In the genomic region with DNA sequence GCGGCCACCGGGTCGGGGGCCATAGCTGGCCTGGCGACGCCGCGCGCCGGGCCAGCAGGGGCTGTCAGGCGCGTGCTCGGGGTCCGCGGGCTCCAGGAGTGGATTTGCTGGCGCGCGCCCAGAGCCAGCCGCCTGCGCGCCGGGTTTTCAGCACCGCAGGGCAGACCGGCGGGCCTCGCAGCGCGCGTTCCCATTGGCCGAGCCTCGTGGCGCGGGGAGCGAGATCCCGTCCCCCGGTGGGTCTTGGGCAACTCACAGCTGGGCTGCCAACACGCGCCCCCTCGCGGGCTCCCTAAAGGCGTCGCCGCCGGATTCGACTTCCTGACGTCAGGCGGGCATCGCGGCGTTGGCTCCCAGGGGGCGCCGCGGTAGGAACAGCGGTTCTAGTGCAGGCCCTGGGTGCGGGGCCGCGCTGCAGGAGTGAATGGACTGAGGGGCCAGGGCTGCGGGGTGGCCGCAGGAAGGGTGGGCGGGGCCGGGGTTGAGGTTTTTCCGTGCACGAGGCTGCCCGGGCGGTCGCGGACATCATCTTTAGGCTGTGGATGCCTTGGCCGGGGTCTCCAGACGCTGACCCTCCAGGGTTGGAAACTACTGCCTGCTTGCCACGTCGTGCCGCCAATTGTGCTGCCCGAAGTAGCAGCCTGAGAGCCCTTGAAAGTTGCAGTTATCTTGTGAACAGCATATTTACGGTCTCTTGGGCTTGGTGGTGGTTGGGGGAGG, we compare ENCODE assay signal across 8 cellular contexts. TPM values are rescaled to one million over a fixed set of nuclear protein-coding genes. Genes with fewer than 3 reads are reported as not detected.
A peak's percentile ranks its signal among the peaks of the same experiment; 100 is the strongest.
DNase-seq lines count a peak whose midpoint lies in the region; ATAC-seq lines count a peak whose summit lies in the region.

Gene FADS1, minus strand, starts transcription at position 268 of the 720 bp plus-strand sequence. Its CDS starts 74 bp downstream, at position 194.

- under 1% methylated on average over 73 of the region's 73 CpGs for WGBS in urinary bladder

- peak; percentile 98 for DNase-seq in NCI-H1436 (lab: John Stamatoyannopoulos, UW)
- DNase-seq in T-helper 1 cell = peak; percentile 50 to 93 (median 56)
- DNase-seq in amniotic stem cell (lab: John Stamatoyannopoulos, UW) = peak; percentile 94
- DNase-seq in left cardiac atrium = peak; percentile 94
- peak; percentile 88 to 99 (median 96) for DNase-seq in posterior cingulate gyrus

- peak within 1 kb of the TSS; percentile 89 for H3K27ac ChIP-seq in urinary bladder (ENCODE audit: low read depth)

- no peaks in the 10 kb centered on the region for H3K36me3 ChIP-seq in urinary bladder (ENCODE audit: insufficient read depth)

- H3K4me1 ChIP-seq in urinary bladder (ENCODE audit: insufficient read depth) = no peaks in the 10 kb centered on the region

- ATAC-seq in HG02571 (IDR thresholded peaks at IDR 0.05; ENCODE audit: unreplicated experiment) (peak; percentile 37), left cardiac atrium (peak; percentile 68 to 72)

- intact Hi-C loops in left cardiac atrium (cut with DNase I) (loop anchor here in 1 of 2 donors (5.0 kb wide), 1 partner anchor 35 kb away; no protein-coding TSS in a partner anchor), posterior cingulate gyrus (cut with DNase I) (loop anchor here (5.0 kb wide), 1 partner anchor 75 kb away; the partner anchor contains the start of gene FADS3)

- peak within 1 kb of the TSS; percentile 76 for H3K4me3 ChIP-seq in GM08714 (ENCODE audit: low read length)
- H3K4me3 ChIP-seq in urinary bladder (ENCODE audit: low read depth, low read length) = peak within 1 kb of the TSS; percentile 61

RNA-seq across cellular contexts. Expression of gene FADS1, which starts in this region (rescaled TPM):
- total RNA-seq in left cardiac atrium (10 to 100 TPM; 44.9 to 54.1 TPM), urinary bladder (68.7 TPM)
- polyA plus RNA-seq in urinary bladder = 18.0 TPM

Comparison
In these comparisons a context has a peak if more than half of its experiments do, and no peak if none do; other contexts are left out.
1. Peak in every context shown above with its lines: DNase-seq, ATAC-seq, H3K4me3 ChIP-seq and H3K27ac ChIP-seq.